ENCODE assay signal across 8 cellular contexts in genomic region chr10:101569465-101569837, GRCh38. TPM values are rescaled to one million over a fixed set of nuclear protein-coding genes. Genes with fewer than 3 reads are reported as not detected.
A peak's percentile ranks its signal among the peaks of the same experiment; 100 is the strongest.
DNase-seq lines count a peak whose midpoint lies in the region; ATAC-seq lines count a peak whose summit lies in the region.

No MANE protein-coding gene starts in this region.

- peaks cover 0 to 2% (median 0%) of the 10 kb centered on the region in 3 donors for H3K9me3 Mint-ChIP-seq in T-cell

- H3K27me3 Mint-ChIP-seq in T-cell, result peaks cover 44 to 47% of the 10 kb centered on the region in 2 donors

- 5% methylated on average over 25 of the region's 25 CpGs for WGBS in right cardiac atrium

- POLR2A ChIA-PET in T-cell (lab: Charles Lee), result no interaction called here

- H3K4me1 Mint-ChIP-seq in T-cell, result peaks cover 7 to 17% (median 11%) of the 10 kb centered on the region in 3 donors

- H3K9ac ChIP-seq in skeletal muscle satellite cell (ENCODE audit: low read depth, low read length), result no peak overlapping the region

- no peaks in the 10 kb centered on the region for H3K36me3 Mint-ChIP-seq in T-cell

- no peak overlapping the region for H3K27ac ChIP-seq in right cardiac atrium (ENCODE audit: low read length)

- H3K27me3 ChIP-seq in right cardiac atrium (ENCODE audit: control insufficient read depth, insufficient read depth) (no peaks in the 10 kb centered on the region), skeletal muscle satellite cell (ENCODE audit: control insufficient read depth, insufficient read depth, low read length) (peaks cover 41% of the 10 kb centered on the region)

- H3K9me3 ChIP-seq in right cardiac atrium (ENCODE audit: control insufficient read depth, low read length) (no peaks in the 10 kb centered on the region), skeletal muscle satellite cell (replicated peaks; ENCODE audit: low read length) (no peaks in the 10 kb centered on the region)

- CTCF ChIA-PET in T-cell (lab: Charles Lee), result interaction anchor here in 1 of 2 donors (0.8 kb wide), 1 partner anchor 288 kb away, joined by 3 read pairs; no protein-coding TSS in a partner anchor

- peak; percentile 62 for DNase-seq in NCI-H146 (lab: John Stamatoyannopoulos, UW)
- no peak for DNase-seq in NCI-H146 treated with DMSO at 0.1 percent for 48 hours (lab: John Stamatoyannopoulos, UW; ENCODE audit: unreplicated experiment)
- DNase-seq in T-cell, result no peak
- DNase-seq in right cardiac atrium, result peak in 1 of 3 donors; percentile 46
- DNase-seq in NCI-H1436 (lab: John Stamatoyannopoulos, UW), result no peak
- DNase-seq in midbrain (lab: John Stamatoyannopoulos, UW), result no peak

- peak overlapping the region; percentile 72 for H3K4me3 ChIP-seq in right cardiac atrium (ENCODE audit: low read length)
- H3K4me3 ChIP-seq in skeletal muscle satellite cell (ENCODE audit: low read length), result peak overlapping the region; percentile 77

- H3K4me1 ChIP-seq in right cardiac atrium (ENCODE audit: control insufficient read depth, insufficient read depth, low read length) (no peaks in the 10 kb centered on the region), skeletal muscle satellite cell (ENCODE audit: control insufficient read depth, insufficient read depth, low read length) (peaks cover 23% of the 10 kb centered on the region)

- H3K4me2 ChIP-seq in skeletal muscle satellite cell (ENCODE audit: low read length), result peak overlapping the region; percentile 99

- H3K36me3 ChIP-seq in skeletal muscle satellite cell (ENCODE audit: insufficient read depth, low read length), result no peaks in the 10 kb centered on the region

- intact Hi-C loops in right cardiac atrium (cut with DNase I), result loop anchor here in 2 of 4 donors (5.0 to 10.0 kb wide), 2 partner anchors 295 to 352 kb away; no protein-coding TSS in a partner anchor

- no peak for ATAC-seq in T-cell (replicated peaks in 1 of 4)
- ATAC-seq in right cardiac atrium, result no peak
- ATAC-seq in HG02840 (IDR thresholded peaks at IDR 0.05; ENCODE audit: low FRiP score, unreplicated experiment), result no peak

- no peak overlapping the region for H3K27ac Mint-ChIP-seq in T-cell

- H3K4me3 Mint-ChIP-seq in T-cell, result peak overlapping the region; percentile 72 to 73 (median 72)

RNA-seq across cellular contexts. Expression of gene POLL, which starts 18.6 kb away (rescaled TPM):
- 10 to 100 TPM; 27.1 to 52.6 (median 43.4) TPM for total RNA-seq in T-cell
- 10 to 100 TPM; 13.9 to 27.4 (median 19.9) TPM for total RNA-seq in right cardiac atrium
- polyA plus RNA-seq in right cardiac atrium, result 15.3 TPM
- 6.6 and 9.6 TPM in 2 replicates for total RNA-seq in skeletal muscle satellite cell (2012; rRNA removed)

RNA-seq across cellular contexts. Expression of gene DPCD, which starts 18.7 kb away (rescaled TPM):
- total RNA-seq in T-cell (1 to 10 TPM in 2 of 5 donors, under 1 TPM in 2, not detected in 1; 0.35 to 1.2 (median 0.97) TPM), right cardiac atrium (10 to 100 TPM; 15.6 to 20.9 (median 18.9) TPM)
- 29.8 TPM for polyA plus RNA-seq in right cardiac atrium
- 58.8 and 80.9 TPM in 2 replicates for total RNA-seq in skeletal muscle satellite cell (2012; rRNA removed)

Comparison
In these comparisons a context has a peak if more than half of its experiments do, and no peak if none do; other contexts are left out.
1. RNA of gene DPCD, which starts 18.7 kb away (total RNA-seq): 15.6 to 20.9 TPM in right cardiac atrium; 0.35 to 1.2 TPM in T-cell; every median in the first group is over 4 times any median in the second.